ENCODE assay signal across 8 cellular contexts in genomic region chr20:1118336-1119127, GRCh38. TPM values are rescaled to one million over a fixed set of nuclear protein-coding genes. Genes with fewer than 3 reads are reported as not detected.
A peak's percentile ranks its signal among the peaks of the same experiment; 100 is the strongest.
DNase-seq lines count a peak whose midpoint lies in the region; ATAC-seq, FAIRE-seq and TF ChIP-seq lines count a peak whose summit lies in the region.

Gene PSMF1, plus strand, starts transcription at chr20:1118602. Its CDS starts 172 bp downstream, at chr20:1118774.

- H3K27me3 Mint-ChIP-seq in progenitor cell of endocrine pancreas: peaks cover 6% of the 10 kb centered on the region

- intact Hi-C loops in left cardiac atrium (cut with DNase I): loop anchor here in 1 of 2 donors (5.0 kb wide), 1 partner anchor 94 kb away; no protein-coding TSS in a partner anchor

- peak within 1 kb of the TSS; percentile 94 for H3K4me3 Mint-ChIP-seq in progenitor cell of endocrine pancreas (ENCODE audit: low read depth)

- ATAC-seq in HG02852 (IDR thresholded peaks at IDR 0.05; ENCODE audit: unreplicated experiment) (peak; percentile 93), left cardiac atrium (peak; percentile 99)

- no peak for TF ChIP-seq CTCF in progenitor cell of endocrine pancreas (IDR thresholded peaks at IDR 0.05; ENCODE audit: unreplicated experiment)

- H3K9me3 Mint-ChIP-seq in progenitor cell of endocrine pancreas (ENCODE audit: low read depth): no peaks in the 10 kb centered on the region

- TF ChIP-seq POLR2A in GM12892 (IDR thresholded peaks at IDR 0.05; ENCODE audit: low read depth, low read length): peak; percentile 94

- peak; percentile 97 for FAIRE-seq in GM12892 (lab: Jason Lieb, UNC)

- no peaks in the 10 kb centered on the region for H3K36me3 Mint-ChIP-seq in progenitor cell of endocrine pancreas (ENCODE audit: insufficient read depth)

- peak within 1 kb of the TSS; percentile 87 for H3K27ac Mint-ChIP-seq in progenitor cell of endocrine pancreas

- H3K4me1 Mint-ChIP-seq in progenitor cell of endocrine pancreas (ENCODE audit: low read depth): peaks cover 28% of the 10 kb centered on the region

- DNase-seq in GM12892 (ENCODE audit: insufficient read length) (peak; percentile 90), NCI-H146 (lab: John Stamatoyannopoulos, UW) (peak; percentile 96), T-helper 1 cell (peak; percentile 92 to 96 (median 94)), amniotic epithelial cell (ENCODE audit: low read depth) (peak; percentile 80), left cardiac atrium (peak; percentile 96), progenitor cell of endocrine pancreas (ENCODE audit: low spot score, unreplicated experiment) (peak; percentile 92), ureter (ENCODE audit: low spot score) (peak; percentile 96)

RNA-seq across cellular contexts. Expression of gene PSMF1, which starts in this region (rescaled TPM):
- polyA plus RNA-seq in GM12892 (2012; ENCODE audit: missing spikeins): 54.9 TPM
- total RNA-seq in left cardiac atrium (100 to 1,000 TPM; 117 to 119 TPM), progenitor cell of endocrine pancreas (92.5 and 94.5 TPM in 2 replicates), ureter (184 TPM)

Comparison
In these comparisons a context has a peak if more than half of its experiments do, and no peak if none do; other contexts are left out.
1. Peak in every context shown above with its lines: DNase-seq and ATAC-seq.